In genomic region chr1:26970810-26971209, GRCh38 we compare ENCODE assay signal across 1 cellular context.
TF ChIP-seq lines count a peak whose summit lies in the region.

No MANE protein-coding gene starts in this region.

TF ChIP-seq in HepG2, 621 proteins besides CTCF, POLR2A, EP300 and RAD21:
- TF ChIP-seq ZNF12 (CRISPR knock-in tag; IDR thresholded peaks at IDR 0.05) (0 out of 2 replicates have a peak, but pooled peaks have one; percentile 14), ZFYVE20 (CRISPR knock-in tag; IDR thresholded peaks at IDR 0.05; ENCODE audit: borderline replicate concordance, low read depth) (no peak), ZBTB7A (CRISPR knock-in tag; IDR thresholded peaks at IDR 0.05) (no peak), ZBTB34 (CRISPR knock-in tag; IDR thresholded peaks at IDR 0.05) (peak; percentile 84), HMG20B (CRISPR knock-in tag; conservative IDR thresholded peaks at IDR 0.05) (0 out of 2 replicates have a peak, but pooled peaks have one; percentile 29), DRAP1 (CRISPR knock-in tag; IDR thresholded peaks at IDR 0.05) (peak; percentile 31; the same call in 1 of the 2 replicates), ZNF143 (CRISPR knock-in tag; IDR thresholded peaks at IDR 0.05) (no peak), ZMYM3 (CRISPR knock-in tag; IDR thresholded peaks at IDR 0.05) (peak; percentile 17; the same call in 1 of the 2 replicates), SOX13 (IDR thresholded peaks at IDR 0.05) (no peak), SOX13 (CRISPR knock-in tag; conservative IDR thresholded peaks at IDR 0.05 in 1 of 2, IDR thresholded peaks at IDR 0.05 in 1 of 2) (peak in 1 of 2 experiments; percentile 26; a peak in 1 of 4 replicates), THRA (CRISPR knock-in tag; IDR thresholded peaks at IDR 0.05; ENCODE audit: borderline replicate concordance) (peak; percentile 10; the same call in 1 of the 2 replicates), FOXP4 (CRISPR knock-in tag; IDR thresholded peaks at IDR 0.05) (peak; percentile 50; the same call in 1 of the 2 replicates), ZNF687 (CRISPR knock-in tag; IDR thresholded peaks at IDR 0.05) (peak; percentile 35), TBX2 (CRISPR knock-in tag; IDR thresholded peaks at IDR 0.05; ENCODE audit: borderline replicate concordance) (peak; percentile 44; the same call in 1 of the 2 replicates), ZNF274 (CRISPR knock-in tag; IDR thresholded peaks at IDR 0.05) (no peak), STAG1 (CRISPR knock-in tag; IDR thresholded peaks at IDR 0.05) (peak; percentile 4; the same call in 1 of the 2 replicates), ZNF121 (CRISPR knock-in tag; IDR thresholded peaks at IDR 0.05) (no peak), NCOA2 (CRISPR knock-in tag; IDR thresholded peaks at IDR 0.05) (0 out of 2 replicates have a peak, but pooled peaks have one; percentile 25), HOXD1 (CRISPR knock-in tag; IDR thresholded peaks at IDR 0.05) (no peak), CEBPB (IDR thresholded peaks at IDR 0.05; ENCODE audit: borderline replicate concordance, low read depth, low read length) (peak; percentile 57; the same call in 1 of the 2 replicates), SIN3B (IDR thresholded peaks at IDR 0.05; ENCODE audit: low read length) (no peak), CCAR2 (optimal IDR thresholded peaks at IDR 0.05; ENCODE audit: low read depth, low read length) (no peak), ARID5B (CRISPR knock-in tag; IDR thresholded peaks at IDR 0.05) (peak; percentile 49), FOXP1 (IDR thresholded peaks at IDR 0.05) (no peak), FOXP1 (CRISPR knock-in tag; IDR thresholded peaks at IDR 0.05) (peak; percentile 57), WIZ (CRISPR knock-in tag; IDR thresholded peaks at IDR 0.05) (no peak), ATM (IDR thresholded peaks at IDR 0.05; ENCODE audit: borderline replicate concordance) (no peak), MED1 (CRISPR knock-in tag; IDR thresholded peaks at IDR 0.05) (peak; percentile 59), RFX1 (IDR thresholded peaks at IDR 0.05) (0 out of 2 replicates have a peak, but pooled peaks have one; percentile 40), LCORL (IDR thresholded peaks at IDR 0.05) (no peak), LCORL (CRISPR knock-in tag; IDR thresholded peaks at IDR 0.05) (peak; percentile 76), HNF4A (CRISPR knock-in tag; IDR thresholded peaks at IDR 0.05) (peak; percentile 59), FOSL2 (CRISPR knock-in tag; IDR thresholded peaks at IDR 0.05) (peak; percentile 49), ZNF644 (CRISPR knock-in tag; IDR thresholded peaks at IDR 0.05; ENCODE audit: low read depth) (peak; percentile 86), TEAD3 (CRISPR knock-in tag; optimal IDR thresholded peaks at IDR 0.05; ENCODE audit: borderline replicate concordance) (peak; percentile 25), TFE3 (CRISPR knock-in tag; IDR thresholded peaks at IDR 0.05) (no peak), PATZ1 (CRISPR knock-in tag; IDR thresholded peaks at IDR 0.05) (peak; percentile 58), NR2F6 (IDR thresholded peaks at IDR 0.05) (no peak), NR2F6 (CRISPR knock-in tag; IDR thresholded peaks at IDR 0.05) (peak; percentile 32; the same call in 1 of the 2 replicates), RARA (CRISPR knock-in tag; IDR thresholded peaks at IDR 0.05) (peak; percentile 51), FOXA1 (IDR thresholded peaks at IDR 0.05) (peak; percentile 30; the same call in 1 of the 2 replicates), FOXA1 (CRISPR knock-in tag; IDR thresholded peaks at IDR 0.05) (peak; percentile 93), SAP130 (CRISPR knock-in tag; IDR thresholded peaks at IDR 0.05; ENCODE audit: low read depth) (peak; percentile 53), FOXA3 (CRISPR knock-in tag; IDR thresholded peaks at IDR 0.05) (peak; percentile 83), DMAP1 (CRISPR knock-in tag; IDR thresholded peaks at IDR 0.05) (0 out of 2 replicates have a peak, but pooled peaks have one; percentile 30), TFDP2 (CRISPR knock-in tag; IDR thresholded peaks at IDR 0.05) (no peak), CEBPG (CRISPR knock-in tag; IDR thresholded peaks at IDR 0.05) (peak; percentile 56), SALL1 (CRISPR knock-in tag; IDR thresholded peaks at IDR 0.05) (peak; percentile 48; the same call in 1 of the 2 replicates), RXRB (CRISPR knock-in tag; IDR thresholded peaks at IDR 0.05; ENCODE audit: borderline replicate concordance) (peak; percentile 47; the same call in 1 of the 2 replicates), ZNF788 (CRISPR knock-in tag; IDR thresholded peaks at IDR 0.05; ENCODE audit: borderline replicate concordance) (0 out of 2 replicates have a peak, but pooled peaks have one; percentile 46)
